ENCODE assay signal across 12 cellular contexts in the genomic region with DNA sequence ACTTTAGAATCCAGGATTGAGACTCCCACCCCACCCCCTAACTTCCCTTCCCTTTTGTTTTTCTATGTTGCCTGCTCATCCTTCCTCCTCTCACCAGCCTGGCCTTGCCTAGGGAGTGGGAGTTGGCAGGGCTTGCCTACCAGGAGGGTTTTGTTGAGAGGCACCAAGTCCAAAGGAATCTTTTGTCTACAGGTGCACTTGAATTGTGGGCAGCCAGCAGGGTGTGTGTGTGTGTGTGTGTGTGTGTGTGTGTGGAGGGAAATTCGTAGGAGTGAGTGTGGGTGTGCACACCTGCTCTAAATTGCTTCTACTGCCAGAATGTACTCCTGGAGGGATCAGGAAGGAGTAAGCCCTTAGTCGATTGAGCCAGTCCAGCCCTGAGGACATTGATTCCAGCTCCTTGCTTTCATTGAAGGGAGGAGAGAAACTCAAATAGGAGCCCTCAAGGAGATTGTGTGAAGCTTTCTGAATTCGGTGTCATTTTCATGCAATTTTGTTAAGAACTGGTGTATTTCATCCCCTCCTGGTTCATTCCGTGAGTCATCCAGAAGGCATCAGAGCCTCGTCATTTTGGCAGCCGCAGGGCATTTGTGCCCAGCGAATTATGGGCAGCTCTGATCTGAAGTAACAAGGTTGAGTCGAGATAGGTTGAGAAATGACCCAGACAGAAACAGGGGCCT.
A peak's percentile ranks its signal among the peaks of the same experiment; 100 is the strongest.
DNase-seq lines count a peak whose midpoint lies in the region; ATAC-seq, FAIRE-seq and TF ChIP-seq lines count a peak whose summit lies in the region.
"Had no signal": no experiment of that assay in that cellular context is flagged by ENCODE, and none has a peak within 500 bp of the region (broad histone marks: within the 10 kb centered on the region; RNA-seq: fewer than 3 reads in every experiment).

No MANE protein-coding gene starts in this region.

- no peaks in the 10 kb centered on the region for H3K36me3 Mint-ChIP-seq in astrocyte (ENCODE audit: low read depth, unreplicated experiment)
- H3K36me3 Mint-ChIP-seq in endodermal cell (ENCODE audit: low read depth), result no peaks in the 10 kb centered on the region
- no peaks in the 10 kb centered on the region for H3K36me3 Mint-ChIP-seq in activated CD8-positive, alpha-beta T cell treated with anti-CD3 and anti-CD28 coated beads, Interleukin-2, amount 10 ng/mL, durations not matched to agents 7 days and 5 days (ENCODE audit: low read depth)

- CTCF ChIA-PET in HCT116 (lab: Charles Lee), result no interaction called here
- CTCF ChIA-PET in activated CD8-positive, alpha-beta T cell treated with anti-CD3 and anti-CD28 coated beads, Interleukin-2, amount 10 ng/mL, durations not matched to agents 7 days and 5 days (lab: Charles Lee), result no interaction called here

- H3K9me3 ChIP-seq in HCT116 (ENCODE audit: control insufficient read depth in 1 of 2, insufficient read depth in 1 of 2, low read depth in 1 of 2, low read length in 2 of 2) (no peaks in the 10 kb centered on the region), astrocyte (ENCODE audit: insufficient read depth, low read depth, low read length) (no peaks in the 10 kb centered on the region), keratinocyte (ENCODE audit: control insufficient read depth, low read depth, low read length) (no peaks in the 10 kb centered on the region), endodermal cell (ENCODE audit: control insufficient read depth, low read length) (no peaks in the 10 kb centered on the region)

- intact Hi-C loops in HCT116 (cut with micrococcal nuclease), result loop anchor here (2.0 kb wide), 1 partner anchor 103 kb away; no protein-coding TSS in a partner anchor

- H3K36me3 ChIP-seq in ACC112 (ENCODE audit: insufficient read depth, low read length) (no peaks in the 10 kb centered on the region), HCT116 (ENCODE audit: control insufficient read depth in 1 of 2, insufficient read depth in 2 of 2, low read length in 2 of 2) (no peaks in the 10 kb centered on the region), astrocyte (ENCODE audit: insufficient read depth, low read length) (no peaks in the 10 kb centered on the region), keratinocyte (ENCODE audit: control insufficient read depth in 2 of 2, extremely low read depth in 1 of 2, insufficient read depth in 2 of 2, low read length in 2 of 2) (no peaks in the 10 kb centered on the region), endodermal cell (ENCODE audit: control insufficient read depth, insufficient read depth, low read length) (no peaks in the 10 kb centered on the region)

- H3K27me3 ChIP-seq in ACC112 (ENCODE audit: insufficient read depth, low read length) (no peaks in the 10 kb centered on the region), HCT116 (ENCODE audit: insufficient read depth, low read length) (no peaks in the 10 kb centered on the region), astrocyte (ENCODE audit: insufficient read depth, low read length) (no peaks in the 10 kb centered on the region), keratinocyte (ENCODE audit: control insufficient read depth, extremely low read depth, insufficient read depth, low read length) (no peaks in the 10 kb centered on the region), endodermal cell (ENCODE audit: control insufficient read depth, insufficient read depth, low read length, poor library complexity, severe bottlenecking) (no peaks in the 10 kb centered on the region)

- H3K4me2 ChIP-seq in HCT116 (ENCODE audit: low read length) (peak overlapping the region; percentile 71), astrocyte (ENCODE audit: low read length) (peak overlapping the region; percentile 63), keratinocyte (ENCODE audit: control insufficient read depth, extremely low read depth, insufficient read depth, low read depth, low read length) (peak overlapping the region; percentile 78)

- BruUV-seq in HCT116 (replicated peaks; lab: Mats Ljungman, UMichigan), result no TSS peak

- H3K27ac Mint-ChIP-seq in astrocyte (ENCODE audit: unreplicated experiment), result no peak overlapping the region
- H3K27ac Mint-ChIP-seq in endodermal cell, result no peak overlapping the region
- no peak overlapping the region for H3K27ac Mint-ChIP-seq in activated CD8-positive, alpha-beta T cell treated with anti-CD3 and anti-CD28 coated beads, Interleukin-2, amount 10 ng/mL, durations not matched to agents 7 days and 5 days

- H2AFZ ChIP-seq in ACC112 (ENCODE audit: low read length, unreplicated experiment) (peak overlapping the region; percentile 9), HCT116 (ENCODE audit: low read depth, low read length, poor library complexity, severe bottlenecking) (peak overlapping the region; percentile 47), astrocyte (ENCODE audit: low read depth, low read length) (peak overlapping the region; percentile 26), keratinocyte (ENCODE audit: control insufficient read depth, low read length) (no peak overlapping the region)

- H3K9me2 ChIP-seq in HCT116 (ENCODE audit: insufficient read depth), result no peaks in the 10 kb centered on the region

- dilution Hi-C loops in keratinocyte (cut with MboI; ENCODE audit: extremely low pct_ligation_motif_present, low sequenced_read_pairs), result no loop called here

- peak overlapping the region; percentile 50 for H3K4me3 ChIP-seq in ACC112 (ENCODE audit: low read depth, low read length)
- peak overlapping the region in 1 of 2 experiments; percentile 37; a peak in 2 of 4 replicates for H3K4me3 ChIP-seq in HCT116 (replicated peaks in 1 of 2; ENCODE audit: low read depth in 1 of 2, low read length in 2 of 2)
- H3K4me3 ChIP-seq in astrocyte (ENCODE audit: insufficient read depth, low read depth, low read length), result no peak overlapping the region
- peak overlapping the region in 2 of 3 experiments; percentile 18 to 40 for H3K4me3 ChIP-seq in keratinocyte (ENCODE audit: control insufficient read depth in 2 of 3, extremely low read depth in 1 of 3, insufficient read depth in 2 of 3, low read depth in 1 of 3, low read length in 3 of 3)
- H3K4me3 ChIP-seq in endodermal cell (ENCODE audit: low read length), result no peak overlapping the region

- no peak for FAIRE-seq in astrocyte (lab: Jason Lieb, UNC)
- peak; percentile 94 for FAIRE-seq in keratinocyte (lab: Jason Lieb, UNC)

- H3K4me1 ChIP-seq in ACC112 (ENCODE audit: control insufficient read depth, insufficient read depth, low read length, unreplicated experiment) (peaks cover 34% of the 10 kb centered on the region), HCT116 (ENCODE audit: control insufficient read depth in 1 of 2, insufficient read depth in 2 of 2, low read length in 2 of 2) (peaks cover 12 to 21% of the 10 kb centered on the region in 2 experiments), astrocyte (ENCODE audit: insufficient read depth, low read length) (peaks cover 10% of the 10 kb centered on the region), keratinocyte (ENCODE audit: control insufficient read depth, extremely low read depth, insufficient read depth, low read length) (peaks cover 51% of the 10 kb centered on the region), endodermal cell (ENCODE audit: control insufficient read depth, insufficient read depth, low read length) (no peaks in the 10 kb centered on the region)

- H3K4me3 Mint-ChIP-seq in astrocyte (ENCODE audit: unreplicated experiment) (no peak overlapping the region), endodermal cell (no peak overlapping the region)
- H3K4me3 Mint-ChIP-seq in activated CD8-positive, alpha-beta T cell treated with anti-CD3 and anti-CD28 coated beads, Interleukin-2, amount 10 ng/mL, durations not matched to agents 7 days and 5 days, result no peak overlapping the region
- H3K4me3 Mint-ChIP-seq: activated naive CD4-positive, alpha-beta T cell treated with anti-CD3 and anti-CD28 coated beads, Interleukin-2, amount 50 U/mL, for 24 hours; CD4-positive, alpha-beta memory T cell had no signal

- H3K9me1 ChIP-seq in keratinocyte (ENCODE audit: control insufficient read depth, extremely low read depth, insufficient read depth, low read length), result peaks cover 2% of the 10 kb centered on the region

- TF ChIP-seq RAD21 in HCT116 (IDR thresholded peaks at IDR 0.05; ENCODE audit: low read depth), result no peak

- H3K9ac ChIP-seq in HCT116 (ENCODE audit: low read length) (no peak overlapping the region), astrocyte (ENCODE audit: low read length) (peak overlapping the region; percentile 32), keratinocyte (ENCODE audit: control insufficient read depth, extremely low read depth, insufficient read depth, low read length) (peak overlapping the region; percentile 65), endodermal cell (ENCODE audit: extremely low read depth, low read length, poor library complexity, severe bottlenecking) (no peak overlapping the region)

- WGBS in endodermal cell (ENCODE audit: insufficient coverage in 1 of 2, insufficient read length in 1 of 2), 2 experiments, result 82 to 89% methylated on average over 2 to 8 of the region's 8 CpGs

- H3K4me1 Mint-ChIP-seq in astrocyte (ENCODE audit: low read depth, unreplicated experiment), result peaks cover 20% of the 10 kb centered on the region
- H3K4me1 Mint-ChIP-seq in endodermal cell, result no peaks in the 10 kb centered on the region
- peaks cover 14% of the 10 kb centered on the region for H3K4me1 Mint-ChIP-seq in activated CD8-positive, alpha-beta T cell treated with anti-CD3 and anti-CD28 coated beads, Interleukin-2, amount 10 ng/mL, durations not matched to agents 7 days and 5 days (ENCODE audit: low read depth)

- H3K27me3 Mint-ChIP-seq in astrocyte (ENCODE audit: low read depth, unreplicated experiment), result no peaks in the 10 kb centered on the region
- H3K27me3 Mint-ChIP-seq in endodermal cell (ENCODE audit: insufficient read depth), result no peaks in the 10 kb centered on the region
- no peaks in the 10 kb centered on the region for H3K27me3 Mint-ChIP-seq in activated CD8-positive, alpha-beta T cell treated with anti-CD3 and anti-CD28 coated beads, Interleukin-2, amount 10 ng/mL, durations not matched to agents 7 days and 5 days (ENCODE audit: low read depth)
- H3K27me3 Mint-ChIP-seq: activated naive CD4-positive, alpha-beta T cell treated with anti-CD3 and anti-CD28 coated beads, Interleukin-2, amount 50 U/mL, for 24 hours; CD4-positive, alpha-beta memory T cell had no signal

- RAD21 ChIA-PET in HCT116 (lab: Charles Lee; ENCODE audit: low non-redundant PET in 1 of 2, low total read pairs in 2 of 2, uncharacterized antibody in 2 of 2, unreplicated experiment in 2 of 2), result no interaction called here

- H3K79me2 ChIP-seq in ACC112 (ENCODE audit: control insufficient read depth, insufficient read depth, low read length, unreplicated experiment) (peaks cover 26% of the 10 kb centered on the region), HCT116 (ENCODE audit: insufficient read depth, low read length) (no peaks in the 10 kb centered on the region), astrocyte (ENCODE audit: insufficient read depth, low read length) (no peaks in the 10 kb centered on the region), keratinocyte (ENCODE audit: control insufficient read depth, insufficient read depth, low read length) (peaks cover 42% of the 10 kb centered on the region)

- ATAC-seq in HCT116, result peak; percentile 80
- ATAC-seq in GM21786 (IDR thresholded peaks at IDR 0.05; ENCODE audit: unreplicated experiment), result no peak
- no peak for ATAC-seq in activated CD8-positive, alpha-beta T cell treated with anti-CD3 and anti-CD28 coated beads, Interleukin-2, amount 10 ng/mL, durations not matched to agents 7 days and 5 days

- H4K20me1 ChIP-seq in HCT116 (ENCODE audit: insufficient read depth) (no peaks in the 10 kb centered on the region), astrocyte (ENCODE audit: insufficient read depth, low read length) (no peaks in the 10 kb centered on the region), keratinocyte (ENCODE audit: control insufficient read depth, extremely low read depth, insufficient read depth, low read length) (no peaks in the 10 kb centered on the region)

- no peaks in the 10 kb centered on the region for H3K9me3 Mint-ChIP-seq in astrocyte (ENCODE audit: unreplicated experiment)
- peaks cover 9% of the 10 kb centered on the region for H3K9me3 Mint-ChIP-seq in endodermal cell
- no peaks in the 10 kb centered on the region for H3K9me3 Mint-ChIP-seq in activated CD8-positive, alpha-beta T cell treated with anti-CD3 and anti-CD28 coated beads, Interleukin-2, amount 10 ng/mL, durations not matched to agents 7 days and 5 days (ENCODE audit: insufficient read depth)
- H3K9me3 Mint-ChIP-seq: activated naive CD4-positive, alpha-beta T cell treated with anti-CD3 and anti-CD28 coated beads, Interleukin-2, amount 50 U/mL, for 24 hours had no signal

- POLR2A ChIA-PET in HCT116 (lab: Charles Lee), result no interaction called here
- POLR2A ChIA-PET in activated CD8-positive, alpha-beta T cell treated with anti-CD3 and anti-CD28 coated beads, Interleukin-2, amount 10 ng/mL, durations not matched to agents 7 days and 5 days (lab: Charles Lee), result no interaction called here

- TF ChIP-seq CTCF in HCT116 (IDR thresholded peaks at IDR 0.05 in 2 of 3, conservative IDR thresholded peaks at IDR 0.05 in 1 of 3; ENCODE audit: borderline replicate concordance in 1 of 3, insufficient read depth in 1 of 3, low read depth in 2 of 3, low read length in 2 of 3) (no peak), astrocyte (IDR thresholded peaks at IDR 0.05; ENCODE audit: insufficient read depth, low read depth, low read length) (no peak), keratinocyte (optimal IDR thresholded peaks at IDR 0.05 in 1 of 3, IDR thresholded peaks at IDR 0.05 in 1 of 3, conservative IDR thresholded peaks at IDR 0.05 in 1 of 3; ENCODE audit: extremely low read depth in 1 of 3, insufficient read depth in 2 of 3, low read length in 3 of 3) (no peak), endodermal cell (conservative IDR thresholded peaks at IDR 0.05) (no peak)

- no peak for TF ChIP-seq POLR2A in HCT116 (IDR thresholded peaks at IDR 0.05; ENCODE audit: borderline replicate concordance, extremely low read depth, insufficient read depth, insufficient read length)

- H3K27ac ChIP-seq in ACC112 (ENCODE audit: low read depth, low read length), result peak overlapping the region; percentile 85
- H3K27ac ChIP-seq in HCT116 (ENCODE audit: low read depth, low read length), result no peak overlapping the region
- peak overlapping the region; percentile 36 for H3K27ac ChIP-seq in astrocyte (ENCODE audit: low read depth, low read length)
- H3K27ac ChIP-seq in keratinocyte (ENCODE audit: control insufficient read depth, insufficient read depth, low read length), result peak overlapping the region; percentile 93
- no peak overlapping the region for H3K27ac ChIP-seq in endodermal cell (ENCODE audit: low read depth, low read length)

- DNase-seq in HCT116 (ENCODE audit: low read depth, low spot score) (peak; percentile 27), astrocyte (ENCODE audit: low read depth) (peak; percentile 66), keratinocyte (ENCODE audit: low read depth, low spot score) (peak; percentile 89), NCI-H82 (lab: John Stamatoyannopoulos, UW) (no peak), endodermal cell (no peak)
- DNase-seq in activated CD8-positive, alpha-beta T cell treated with anti-CD3 and anti-CD28 coated beads, Interleukin-2, amount 10 ng/mL, durations not matched to agents 7 days and 5 days, result no peak
- DNase-seq: CD4-positive, alpha-beta memory T cell; glutamatergic neuron; NCI-H1092 had no signal

Comparison
In these comparisons a context has a peak if more than half of its experiments do, and no peak if none do; other contexts are left out.
1. H3K27ac ChIP-seq: peak in ACC112 (single experiment), astrocyte (single experiment) and keratinocyte (single experiment); none in HCT116 (single experiment) and endodermal cell (single experiment).
2. H3K4me3 ChIP-seq: peak in ACC112 (single experiment) and keratinocyte (2 of 3); none in astrocyte (single experiment) and endodermal cell (single experiment).
3. DNase-seq: peak in HCT116 (single experiment), astrocyte (single experiment) and keratinocyte (single experiment); none in NCI-H82 (single experiment), endodermal cell (single experiment) and activated CD8-positive, alpha-beta T cell treated with anti-CD3 and anti-CD28 coated beads, Interleukin-2, amount 10 ng/mL, durations not matched to agents 7 days and 5 days (single experiment).
4. H3K9ac ChIP-seq: peak in astrocyte (single experiment) and keratinocyte (single experiment); none in HCT116 (single experiment) and endodermal cell (single experiment).
5. Peak in every context shown above with its lines, with median percentiles within 50 percentile points of each other: H3K4me2 ChIP-seq.